Comparison of ENCODE assay signal across 2 cellular contexts in the genomic region with DNA sequence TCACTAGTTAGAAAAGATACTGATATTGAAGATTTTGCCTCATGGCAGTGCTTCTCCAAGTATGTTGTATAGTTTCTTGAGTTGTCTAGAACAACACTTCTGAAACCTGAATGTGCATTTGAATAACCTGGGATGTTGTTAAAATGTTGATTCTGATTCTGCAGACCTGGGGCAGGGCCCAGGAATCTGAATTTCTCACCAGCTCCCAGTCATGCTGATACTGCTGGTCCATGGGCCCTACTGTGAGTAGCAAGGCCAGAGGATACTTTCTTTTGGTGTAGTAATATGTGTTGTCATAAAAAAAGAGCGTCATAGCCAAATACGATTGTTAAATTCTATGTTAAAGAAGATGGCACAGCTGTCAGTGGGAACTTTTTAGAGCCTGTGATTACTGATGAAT.
TF ChIP-seq lines count a peak whose summit lies in the region.

No MANE protein-coding gene starts in this region.

TF ChIP-seq in liver, 16 proteins besides CTCF, POLR2A, EP300 and RAD21:
- TF ChIP-seq JUND (IDR thresholded peaks at IDR 0.05) (no peak), SP1 (IDR thresholded peaks at IDR 0.05) (no peak), RXRA (IDR thresholded peaks at IDR 0.05) (no peak), EGR1 (IDR thresholded peaks at IDR 0.05; ENCODE audit: low read depth in 2 of 2) (no peak), NR2F2 (IDR thresholded peaks at IDR 0.05) (no peak), FOXA2 (IDR thresholded peaks at IDR 0.05) (no peak), HNF4A (conservative IDR thresholded peaks at IDR 0.05) (no peak), TAF1 (conservative IDR thresholded peaks at IDR 0.05) (no peak), HNF4G (IDR thresholded peaks at IDR 0.05) (no peak), YY1 (IDR thresholded peaks at IDR 0.05) (no peak), FOXA1 (IDR thresholded peaks at IDR 0.05) (no peak), GABPA (IDR thresholded peaks at IDR 0.05 in 1 of 2, conservative IDR thresholded peaks at IDR 0.05 in 1 of 2) (no peak)
- TF ChIP-seq, protein P1, sequence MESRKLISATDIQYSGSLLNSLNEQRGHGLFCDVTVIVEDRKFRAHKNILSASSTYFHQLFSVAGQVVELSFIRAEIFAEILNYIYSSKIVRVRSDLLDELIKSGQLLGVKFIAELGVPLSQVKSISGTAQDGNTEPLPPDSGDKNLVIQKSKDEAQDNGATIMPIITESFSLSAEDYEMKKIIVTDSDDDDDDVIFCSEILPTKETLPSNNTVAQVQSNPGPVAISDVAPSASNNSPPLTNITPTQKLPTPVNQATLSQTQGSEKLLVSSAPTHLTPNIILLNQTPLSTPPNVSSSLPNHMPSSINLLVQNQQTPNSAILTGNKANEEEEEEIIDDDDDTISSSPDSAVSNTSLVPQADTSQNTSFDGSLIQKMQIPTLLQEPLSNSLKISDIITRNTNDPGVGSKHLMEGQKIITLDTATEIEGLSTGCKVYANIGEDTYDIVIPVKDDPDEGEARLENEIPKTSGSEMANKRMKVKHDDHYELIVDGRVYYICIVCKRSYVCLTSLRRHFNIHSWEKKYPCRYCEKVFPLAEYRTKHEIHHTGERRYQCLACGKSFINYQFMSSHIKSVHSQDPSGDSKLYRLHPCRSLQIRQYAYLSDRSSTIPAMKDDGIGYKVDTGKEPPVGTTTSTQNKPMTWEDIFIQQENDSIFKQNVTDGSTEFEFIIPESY (IDR thresholded peaks at IDR 0.05) = no peak
- TF ChIP-seq, protein P2, sequence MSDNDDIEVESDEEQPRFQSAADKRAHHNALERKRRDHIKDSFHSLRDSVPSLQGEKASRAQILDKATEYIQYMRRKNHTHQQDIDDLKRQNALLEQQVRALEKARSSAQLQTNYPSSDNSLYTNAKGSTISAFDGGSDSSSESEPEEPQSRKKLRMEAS (IDR thresholded peaks at IDR 0.05) = no peak
- TF ChIP-seq, protein P3, sequence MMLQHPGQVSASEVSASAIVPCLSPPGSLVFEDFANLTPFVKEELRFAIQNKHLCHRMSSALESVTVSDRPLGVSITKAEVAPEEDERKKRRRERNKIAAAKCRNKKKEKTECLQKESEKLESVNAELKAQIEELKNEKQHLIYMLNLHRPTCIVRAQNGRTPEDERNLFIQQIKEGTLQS (IDR thresholded peaks at IDR 0.05) = no peak
- TF ChIP-seq, protein P4, sequence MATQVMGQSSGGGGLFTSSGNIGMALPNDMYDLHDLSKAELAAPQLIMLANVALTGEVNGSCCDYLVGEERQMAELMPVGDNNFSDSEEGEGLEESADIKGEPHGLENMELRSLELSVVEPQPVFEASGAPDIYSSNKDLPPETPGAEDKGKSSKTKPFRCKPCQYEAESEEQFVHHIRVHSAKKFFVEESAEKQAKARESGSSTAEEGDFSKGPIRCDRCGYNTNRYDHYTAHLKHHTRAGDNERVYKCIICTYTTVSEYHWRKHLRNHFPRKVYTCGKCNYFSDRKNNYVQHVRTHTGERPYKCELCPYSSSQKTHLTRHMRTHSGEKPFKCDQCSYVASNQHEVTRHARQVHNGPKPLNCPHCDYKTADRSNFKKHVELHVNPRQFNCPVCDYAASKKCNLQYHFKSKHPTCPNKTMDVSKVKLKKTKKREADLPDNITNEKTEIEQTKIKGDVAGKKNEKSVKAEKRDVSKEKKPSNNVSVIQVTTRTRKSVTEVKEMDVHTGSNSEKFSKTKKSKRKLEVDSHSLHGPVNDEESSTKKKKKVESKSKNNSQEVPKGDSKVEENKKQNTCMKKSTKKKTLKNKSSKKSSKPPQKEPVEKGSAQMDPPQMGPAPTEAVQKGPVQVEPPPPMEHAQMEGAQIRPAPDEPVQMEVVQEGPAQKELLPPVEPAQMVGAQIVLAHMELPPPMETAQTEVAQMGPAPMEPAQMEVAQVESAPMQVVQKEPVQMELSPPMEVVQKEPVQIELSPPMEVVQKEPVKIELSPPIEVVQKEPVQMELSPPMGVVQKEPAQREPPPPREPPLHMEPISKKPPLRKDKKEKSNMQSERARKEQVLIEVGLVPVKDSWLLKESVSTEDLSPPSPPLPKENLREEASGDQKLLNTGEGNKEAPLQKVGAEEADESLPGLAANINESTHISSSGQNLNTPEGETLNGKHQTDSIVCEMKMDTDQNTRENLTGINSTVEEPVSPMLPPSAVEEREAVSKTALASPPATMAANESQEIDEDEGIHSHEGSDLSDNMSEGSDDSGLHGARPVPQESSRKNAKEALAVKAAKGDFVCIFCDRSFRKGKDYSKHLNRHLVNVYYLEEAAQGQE (IDR thresholded peaks at IDR 0.05) = no peak

TF ChIP-seq in HepG2, 621 proteins besides CTCF, POLR2A, EP300 and RAD21:
- TF ChIP-seq, protein P5, sequence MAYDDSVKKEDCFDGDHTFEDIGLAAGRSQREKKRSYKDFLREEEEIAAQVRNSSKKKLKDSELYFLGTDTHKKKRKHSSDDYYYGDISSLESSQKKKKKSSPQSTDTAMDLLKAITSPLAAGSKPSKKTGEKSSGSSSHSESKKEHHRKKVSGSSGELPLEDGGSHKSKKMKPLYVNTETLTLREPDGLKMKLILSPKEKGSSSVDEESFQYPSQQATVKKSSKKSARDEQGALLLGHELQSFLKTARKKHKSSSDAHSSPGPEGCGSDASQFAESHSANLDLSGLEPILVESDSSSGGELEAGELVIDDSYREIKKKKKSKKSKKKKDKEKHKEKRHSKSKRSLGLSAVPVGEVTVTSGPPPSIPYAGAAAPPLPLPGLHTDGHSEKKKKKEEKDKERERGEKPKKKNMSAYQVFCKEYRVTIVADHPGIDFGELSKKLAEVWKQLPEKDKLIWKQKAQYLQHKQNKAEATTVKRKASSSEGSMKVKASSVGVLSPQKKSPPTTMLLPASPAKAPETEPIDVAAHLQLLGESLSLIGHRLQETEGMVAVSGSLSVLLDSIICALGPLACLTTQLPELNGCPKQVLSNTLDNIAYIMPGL (CRISPR knock-in tag; IDR thresholded peaks at IDR 0.05; ENCODE audit: borderline replicate concordance in 1 of 2, low read depth in 1 of 2) = no peak
- TF ChIP-seq NAIF1 (CRISPR knock-in tag; IDR thresholded peaks at IDR 0.05; ENCODE audit: borderline replicate concordance) = no peak
- TF ChIP-seq KDM2A (CRISPR knock-in tag; IDR thresholded peaks at IDR 0.05; ENCODE audit: borderline replicate concordance, low read depth) = no peak
- no peak for TF ChIP-seq SYNCRIP (IDR thresholded peaks at IDR 0.05; ENCODE audit: insufficient read depth, low read depth, low read length)
- TF ChIP-seq ZNF431 (CRISPR knock-in tag; IDR thresholded peaks at IDR 0.05; ENCODE audit: borderline replicate concordance, low read depth) = no peak
- TF ChIP-seq ATAD3A (CRISPR knock-in tag; IDR thresholded peaks at IDR 0.05) = no peak
- TF ChIP-seq ZSCAN9 (CRISPR knock-in tag; IDR thresholded peaks at IDR 0.05; ENCODE audit: borderline replicate concordance) = no peak
- no peak for TF ChIP-seq HMGA1 (CRISPR knock-in tag; conservative IDR thresholded peaks at IDR 0.05)
- no peak for TF ChIP-seq ZNF468 (CRISPR knock-in tag; IDR thresholded peaks at IDR 0.05)
- no peak for TF ChIP-seq ZFY (CRISPR knock-in tag; IDR thresholded peaks at IDR 0.05)
- no peak for TF ChIP-seq ZNF256 (CRISPR knock-in tag; conservative IDR thresholded peaks at IDR 0.05)
- no peak for TF ChIP-seq ZSCAN20 (CRISPR knock-in tag; IDR thresholded peaks at IDR 0.05; ENCODE audit: borderline replicate concordance)
- no peak for TF ChIP-seq KLF15 (CRISPR knock-in tag; IDR thresholded peaks at IDR 0.05; ENCODE audit: borderline replicate concordance)
